In the genomic region with DNA sequence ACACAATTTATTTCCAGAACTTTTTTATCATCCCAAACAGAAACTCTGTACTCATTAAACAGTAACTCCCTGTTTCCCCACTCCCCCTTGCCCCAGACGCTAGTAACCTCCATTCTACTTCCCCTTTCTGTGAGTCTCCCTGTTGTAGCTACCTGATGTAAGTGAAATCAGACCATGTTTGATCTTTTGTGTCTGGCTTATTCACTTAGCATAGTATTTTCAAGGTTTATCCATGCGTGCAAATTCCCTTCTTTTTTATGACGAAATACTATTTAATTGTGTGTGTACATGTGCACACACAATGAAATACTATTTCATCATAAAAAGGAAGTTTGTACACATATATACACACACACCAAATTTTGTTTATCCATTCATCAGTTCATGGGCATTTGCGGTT, we compare ENCODE assay signal across 10 cellular contexts. TPM values are rescaled to one million over a fixed set of nuclear protein-coding genes. Genes with fewer than 3 reads are reported as not detected.
DNase-seq lines count a peak whose midpoint lies in the region; ATAC-seq, FAIRE-seq and TF ChIP-seq lines count a peak whose summit lies in the region.
"Had no signal": no experiment of that assay in that cellular context is flagged by ENCODE, and none has a peak within 500 bp of the region (broad histone marks: within the 10 kb centered on the region; RNA-seq: fewer than 3 reads in every experiment).

No MANE protein-coding gene starts in this region.

- FAIRE-seq in GM19239 (lab: Jason Lieb, UNC), result peak; percentile 85

- no peaks in the 10 kb centered on the region for H3K9me3 ChIP-seq in BE2C
- H3K9me3 ChIP-seq: gastroesophageal sphincter had no signal

- TF ChIP-seq CTCF in BE2C (IDR thresholded peaks at IDR 0.05; ENCODE audit: low read depth, low read length), result no peak

- DNase-seq in GM19239 (ENCODE audit: insufficient read length, low spot score), result peak; percentile 12
- peak; percentile 65 for DNase-seq in NOMO-1 treated with dmso at 0.1 percent for 144 hours (lab: John Stamatoyannopoulos, UW; ENCODE audit: unreplicated experiment)
- DNase-seq in renal cortical epithelial cell (ENCODE audit: low read depth), result peak; percentile 86
- DNase-seq in cardiac septum (ENCODE audit: low spot score), result no peak
- no peak for DNase-seq in nucleus accumbens (lab: John Stamatoyannopoulos, UW)
- DNase-seq in BE2C, result no peak
- DNase-seq in caudate nucleus (lab: John Stamatoyannopoulos, UW), result no peak

- H3K27ac ChIP-seq in caudate nucleus (ENCODE audit: low read depth, low read length), result no peak overlapping the region
- H3K27ac ChIP-seq: KMS-11 had no signal

- no peaks in the 10 kb centered on the region for H3K4me1 ChIP-seq in BE2C

- ATAC-seq in HG02943 (IDR thresholded peaks at IDR 0.05; ENCODE audit: low read depth, unreplicated experiment), result peak; percentile 54
- ATAC-seq: gastroesophageal sphincter had no signal

- H3K36me3 ChIP-seq in BE2C, result no peaks in the 10 kb centered on the region; the same call in 1 of the 2 replicates
- H3K36me3 ChIP-seq: gastroesophageal sphincter had no signal

- no peaks in the 10 kb centered on the region for H3K27me3 ChIP-seq in BE2C
- H3K27me3 ChIP-seq: gastroesophageal sphincter had no signal

- no peak overlapping the region for H3K4me3 ChIP-seq in BE2C (ENCODE audit: low read depth, low read length)
- H3K4me3 ChIP-seq: gastroesophageal sphincter had no signal

- intact Hi-C loops in cardiac septum (cut with DNase I), result no loop called here

RNA-seq across cellular contexts. Expression of a gene that starts 5.2 kb away (rescaled TPM):
- total RNA-seq in renal cortical epithelial cell, result 29.2 and 189 TPM in 2 replicates
- 25.1 TPM for total RNA-seq in cardiac septum
- 6.3 TPM for polyA plus RNA-seq in BE2C (2012; ENCODE audit: insufficient read depth, insufficient read length, low read depth)

RNA-seq across cellular contexts. Expression of a gene that starts 37.1 kb away (rescaled TPM):
- total RNA-seq in renal cortical epithelial cell, result 723 and 3,280 TPM in 2 replicates
- total RNA-seq in cardiac septum, result 20.9 TPM
- not detected for polyA plus RNA-seq in BE2C (2012; ENCODE audit: insufficient read depth, insufficient read length, low read depth)

Comparison
In these comparisons a context has a peak if more than half of its experiments do, and no peak if none do; other contexts are left out.
1. DNase-seq: peak in GM19239 (single experiment), NOMO-1 treated with dmso at 0.1 percent for 144 hours (single experiment) and renal cortical epithelial cell (single experiment); none in cardiac septum (single experiment), nucleus accumbens (0 of 56), BE2C (single experiment) and caudate nucleus (0 of 61).
2. RNA of a gene that starts 37.1 kb away (total RNA-seq): 723 to 3,280 TPM in renal cortical epithelial cell; 20.9 TPM in cardiac septum (single experiment); every median in the first group is over 10 times any median in the second.